9 cellular contexts compared by ENCODE assay signal in genomic region chr6:127971945-127972391, GRCh38.
DNase-seq lines count a peak whose midpoint lies in the region; ATAC-seq and TF ChIP-seq lines count a peak whose summit lies in the region.
"Had no signal": no experiment of that assay in that cellular context is flagged by ENCODE, and none has a peak within 500 bp of the region (broad histone marks: within the 10 kb centered on the region; RNA-seq: fewer than 3 reads in every experiment).

No MANE protein-coding gene starts in this region.

- H3K27me3 Mint-ChIP-seq in CD8-positive, alpha-beta T cell (ENCODE audit: low read depth), result no peaks in the 10 kb centered on the region

- peak overlapping the region; percentile 97 for H3K27ac Mint-ChIP-seq in CD8-positive, alpha-beta T cell

- POLR2A ChIA-PET in CD8-positive, alpha-beta T cell (lab: Charles Lee), result interaction anchor here (0.7 to 1.8 kb wide), 14 partner anchors 10 to 108 kb away, joined by 3 to 15 read pairs (median 4); partner anchors contain the start of gene THEMIS

- no peaks in the 10 kb centered on the region for H3K9me3 Mint-ChIP-seq in CD8-positive, alpha-beta T cell

- peak overlapping the region; percentile 35 for H3K4me3 ChIP-seq in CD8-positive, alpha-beta T cell (ENCODE audit: low read depth, low read length)
- H3K4me3 ChIP-seq in mononuclear cell (ENCODE audit: low read length), result peak overlapping the region; percentile 5

- no peaks in the 10 kb centered on the region for H3K27me3 ChIP-seq in CD8-positive, alpha-beta T cell (ENCODE audit: insufficient read depth, low read length)
- H3K27me3 ChIP-seq in mononuclear cell (ENCODE audit: insufficient read depth, low read length), result no peaks in the 10 kb centered on the region

- ATAC-seq in CD8-positive, alpha-beta T cell, result peak; percentile 85
- ATAC-seq in HG03460 (IDR thresholded peaks at IDR 0.05; ENCODE audit: unreplicated experiment), result no peak

- peak overlapping the region; percentile 79 for H3K27ac ChIP-seq in CD8-positive, alpha-beta T cell (ENCODE audit: low read depth, low read length)
- H3K27ac ChIP-seq in caudate nucleus (ENCODE audit: low read depth, low read length), result no peak overlapping the region

- peaks cover 83% of the 10 kb centered on the region for H3K4me1 Mint-ChIP-seq in CD8-positive, alpha-beta T cell (ENCODE audit: low read depth)

- peaks cover 80% of the 10 kb centered on the region for H3K4me1 ChIP-seq in CD8-positive, alpha-beta T cell (ENCODE audit: insufficient read depth, low read length)
- peaks cover 4% of the 10 kb centered on the region for H3K4me1 ChIP-seq in mononuclear cell (ENCODE audit: insufficient read depth, low read length)

- no peak for TF ChIP-seq CTCF in CD8-positive, alpha-beta T cell (IDR thresholded peaks at IDR 0.05)

- H3K36me3 ChIP-seq in CD8-positive, alpha-beta T cell (ENCODE audit: insufficient read depth, low read length), result no peaks in the 10 kb centered on the region

- intact Hi-C loops in CD8-positive, alpha-beta T cell (cut with DNase I, micrococcal nuclease), result loop anchor here (1.0 to 10.0 kb wide), 10 partner anchors 21 to 548 kb away; partner anchors contain the start of genes PTPRK (in 1 of the 2) and THEMIS (in 1 of the 2)

- H3K36me3 Mint-ChIP-seq in CD8-positive, alpha-beta T cell, result no peaks in the 10 kb centered on the region

- peak; percentile 24 to 73 (median 50) for DNase-seq in CD8-positive, alpha-beta T cell
- DNase-seq in NCI-H226 (peak; percentile 2), caudate nucleus (lab: John Stamatoyannopoulos, UW) (no peak), hippocampal formation (lab: John Stamatoyannopoulos, UW) (no peak), DMS53 treated with DMSO at 0.1 percent for 48 hours (lab: John Stamatoyannopoulos, UW; ENCODE audit: unreplicated experiment) (no peak)
- peak; percentile 6 for DNase-seq in activated gamma-delta T cell treated with anti-CD3 and anti-CD28 coated beads, Interleukin-2, amount 50 U/mL, for 16 hours (ENCODE audit: low read depth)
- DNase-seq: MM.1S had no signal

- CTCF ChIA-PET in CD8-positive, alpha-beta T cell (lab: Charles Lee), result interaction anchor here (0.9 to 2.6 kb wide), 6 partner anchors 18 to 117 kb away, joined by 3 to 8 read pairs (median 6); partner anchors contain the start of gene THEMIS

- no peaks in the 10 kb centered on the region for H3K9me3 ChIP-seq in CD8-positive, alpha-beta T cell (ENCODE audit: low read length)
- H3K9me3 ChIP-seq in mononuclear cell (ENCODE audit: low read depth, low read length), result no peaks in the 10 kb centered on the region

- peak overlapping the region; percentile 84 for H3K4me3 Mint-ChIP-seq in CD8-positive, alpha-beta T cell

Comparison
In these comparisons a context has a peak if more than half of its experiments do, and no peak if none do; other contexts are left out.
1. DNase-seq: peak in CD8-positive, alpha-beta T cell (7 of 7), NCI-H226 (single experiment) and activated gamma-delta T cell treated with anti-CD3 and anti-CD28 coated beads, Interleukin-2, amount 50 U/mL, for 16 hours (single experiment); none in caudate nucleus (0 of 61), hippocampal formation (0 of 2) and DMS53 treated with DMSO at 0.1 percent for 48 hours (single experiment).